Comparison of ENCODE assay signal across 8 cellular contexts in the genomic region with DNA sequence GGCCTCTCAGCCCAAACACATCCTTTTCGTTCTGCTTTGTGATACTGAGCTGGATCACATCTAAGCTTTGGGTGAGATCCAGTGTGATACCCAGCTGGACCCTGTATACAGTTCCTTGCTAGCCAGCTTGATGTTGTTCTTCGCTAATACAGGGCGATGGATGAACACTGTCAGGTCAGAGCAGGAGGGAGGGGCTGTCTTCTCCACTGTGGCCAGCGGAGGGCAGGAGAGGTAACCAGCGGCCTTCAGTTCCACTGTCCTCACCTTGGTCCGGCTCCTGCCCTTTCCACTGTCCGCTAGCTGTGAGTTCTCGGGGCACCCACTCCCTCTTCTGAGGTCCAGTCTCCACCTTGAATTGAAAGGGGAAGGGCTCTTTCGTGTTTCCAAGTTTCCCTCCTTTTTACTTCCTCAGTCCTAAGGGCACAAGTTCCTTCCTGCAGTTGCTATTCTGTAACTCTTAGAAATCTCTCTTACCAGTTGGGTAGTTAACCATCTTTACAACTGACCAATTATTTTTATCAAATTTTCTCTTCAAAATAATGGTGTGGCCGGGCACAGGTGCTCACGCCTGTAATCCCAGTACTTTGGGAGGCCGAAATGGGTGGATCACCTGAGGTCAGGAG. TPM values are rescaled to one million over a fixed set of nuclear protein-coding genes. Genes with fewer than 3 reads are reported as not detected.
DNase-seq lines count a peak whose midpoint lies in the region; ATAC-seq, FAIRE-seq and TF ChIP-seq lines count a peak whose summit lies in the region.

No MANE protein-coding gene starts in this region.

- H3K9me1 ChIP-seq in keratinocyte (ENCODE audit: control insufficient read depth, extremely low read depth, insufficient read depth, low read length): no peaks in the 10 kb centered on the region

- no peak overlapping the region for H3K4me3 ChIP-seq in keratinocyte (ENCODE audit: control insufficient read depth in 2 of 3, extremely low read depth in 1 of 3, insufficient read depth in 2 of 3, low read depth in 1 of 3, low read length in 3 of 3)

- peaks cover 36% of the 10 kb centered on the region for H3K79me2 ChIP-seq in keratinocyte (ENCODE audit: control insufficient read depth, insufficient read depth, low read length)

- no peaks in the 10 kb centered on the region for H4K20me1 ChIP-seq in keratinocyte (ENCODE audit: control insufficient read depth, extremely low read depth, insufficient read depth, low read length)

- H3K27me3 ChIP-seq in keratinocyte (ENCODE audit: control insufficient read depth, extremely low read depth, insufficient read depth, low read length): no peaks in the 10 kb centered on the region

- dilution Hi-C loops in keratinocyte (cut with MboI; ENCODE audit: extremely low pct_ligation_motif_present, low sequenced_read_pairs): no loop called here

- no peak for FAIRE-seq in keratinocyte (lab: Jason Lieb, UNC)
- no peak for FAIRE-seq in urothelium cell line (lab: Jason Lieb, UNC)

- H3K9me3 ChIP-seq in keratinocyte (ENCODE audit: control insufficient read depth, low read depth, low read length): no peaks in the 10 kb centered on the region

- peaks cover 32% of the 10 kb centered on the region for H3K4me1 ChIP-seq in keratinocyte (ENCODE audit: control insufficient read depth, extremely low read depth, insufficient read depth, low read length)

- peak; percentile 50 for DNase-seq in Right ventricle myocardium superior
- no peak for DNase-seq in cardiac septum (ENCODE audit: low spot score)
- peak; percentile 73 for DNase-seq in OCI-M1 (lab: John Stamatoyannopoulos, UW)
- DNase-seq in activated naive CD4-positive, alpha-beta T cell treated with Interleukin-2 at 50 U/mL for 16 hours: peak; percentile 46
- no peak for DNase-seq in keratinocyte (ENCODE audit: low read depth, low spot score)
- DNase-seq in urothelium cell line (ENCODE audit: low spot score): peak; percentile 37
- no peak for DNase-seq in NCI-H1048 (lab: John Stamatoyannopoulos, UW)

- no peak for ATAC-seq in Right ventricle myocardium superior (ENCODE audit: poor library complexity)
- no peak for ATAC-seq in GM21576 (IDR thresholded peaks at IDR 0.05; ENCODE audit: unreplicated experiment)

- no peak overlapping the region for H3K27ac ChIP-seq in keratinocyte (ENCODE audit: control insufficient read depth, insufficient read depth, low read length)

- H3K36me3 ChIP-seq in keratinocyte (ENCODE audit: control insufficient read depth in 2 of 2, extremely low read depth in 1 of 2, insufficient read depth in 2 of 2, low read length in 2 of 2): peaks cover 4 to 8% of the 10 kb centered on the region in 2 experiments

- intact Hi-C loops in Right ventricle myocardium superior (cut with DNase I): no loop called here
- intact Hi-C loops in cardiac septum (cut with DNase I): loop anchor here (5.0 kb wide), 1 partner anchor 35 kb away; no protein-coding TSS in a partner anchor

- H3K9ac ChIP-seq in keratinocyte (ENCODE audit: control insufficient read depth, extremely low read depth, insufficient read depth, low read length): no peak overlapping the region

- TF ChIP-seq CTCF in keratinocyte (optimal IDR thresholded peaks at IDR 0.05 in 1 of 3, IDR thresholded peaks at IDR 0.05 in 1 of 3, conservative IDR thresholded peaks at IDR 0.05 in 1 of 3; ENCODE audit: extremely low read depth in 1 of 3, insufficient read depth in 2 of 3, low read length in 3 of 3): peak; percentile 67 to 84 (median 78)

- H2AFZ ChIP-seq in keratinocyte (ENCODE audit: control insufficient read depth, low read length): no peak overlapping the region

- no peak overlapping the region for H3K4me2 ChIP-seq in keratinocyte (ENCODE audit: control insufficient read depth, extremely low read depth, insufficient read depth, low read depth, low read length)

RNA-seq across cellular contexts. Expression of a gene that starts 3.0 kb away (rescaled TPM):
- 6.1 TPM for total RNA-seq in Right ventricle myocardium superior
- total RNA-seq in cardiac septum: 7.5 TPM
- polyA plus RNA-seq in keratinocyte: 0.51 to 1.1 TPM (median 0.62 TPM) in 3 replicates
- 1.5 TPM for polyA plus RNA-seq in keratinocyte (2011; ENCODE audit: low read depth)
- 0.77 and 2.4 TPM in 2 replicates for polyA plus RNA-seq in keratinocyte (2011; cell fraction: cytosol; rRNA removed)
- 1.4 and 2.0 TPM in 2 replicates for polyA plus RNA-seq in keratinocyte (2011; cell fraction: nucleus; rRNA removed)
- polyA plus RNA-seq in keratinocyte (2012; ENCODE audit: low replicate concordance): 6.4 and 6.6 TPM in 2 replicates
- polyA minus RNA-seq in keratinocyte: 1.2 to 4.8 TPM (median 1.5 TPM) in 3 replicates
- 7.5 TPM for polyA minus RNA-seq in keratinocyte (2011; cell fraction: cytosol; rRNA and poly(A)+ RNA removed)
- 2.0 and 2.6 TPM in 2 replicates for polyA minus RNA-seq in keratinocyte (2011; cell fraction: nucleus; rRNA and poly(A)+ RNA removed)

RNA-seq across cellular contexts. Expression of a gene that starts 19.5 kb away (rescaled TPM):
- total RNA-seq in Right ventricle myocardium superior: 6.9 TPM
- total RNA-seq in cardiac septum: 6.5 TPM
- polyA plus RNA-seq in keratinocyte: 6.0 to 8.7 TPM (median 8.1 TPM) in 3 replicates
- 5.8 TPM for polyA plus RNA-seq in keratinocyte (2011; ENCODE audit: low read depth)
- polyA plus RNA-seq in keratinocyte (2011; cell fraction: cytosol; rRNA removed): 5.4 and 14.2 TPM in 2 replicates
- polyA plus RNA-seq in keratinocyte (2011; cell fraction: nucleus; rRNA removed): 10.3 and 13.3 TPM in 2 replicates
- 6.9 and 10.2 TPM in 2 replicates for polyA plus RNA-seq in keratinocyte (2012; ENCODE audit: low replicate concordance)
- 2.6 to 4.1 TPM (median 4.0 TPM) in 3 replicates for polyA minus RNA-seq in keratinocyte
- polyA minus RNA-seq in keratinocyte (2011; cell fraction: cytosol; rRNA and poly(A)+ RNA removed): 16.9 TPM
- polyA minus RNA-seq in keratinocyte (2011; cell fraction: nucleus; rRNA and poly(A)+ RNA removed): 6.2 and 8.1 TPM in 2 replicates

RNA-seq across cellular contexts. Expression of a gene that starts 32.8 kb away (rescaled TPM):
- total RNA-seq in Right ventricle myocardium superior (not detected), cardiac septum (not detected)
- polyA plus RNA-seq in keratinocyte: not detected in 3 replicates
- not detected for polyA plus RNA-seq in keratinocyte (2011; ENCODE audit: low read depth)
- polyA plus RNA-seq in keratinocyte (2011; cell fraction: cytosol; rRNA removed): not detected in 2 replicates
- polyA plus RNA-seq in keratinocyte (2011; cell fraction: nucleus; rRNA removed): not detected in 2 replicates
- polyA plus RNA-seq in keratinocyte (2012; ENCODE audit: low replicate concordance): not detected in 2 replicates
- polyA minus RNA-seq in keratinocyte: not detected in 3 replicates
- not detected for polyA minus RNA-seq in keratinocyte (2011; cell fraction: cytosol; rRNA and poly(A)+ RNA removed)
- polyA minus RNA-seq in keratinocyte (2011; cell fraction: nucleus; rRNA and poly(A)+ RNA removed): not detected in 2 replicates

RNA-seq across cellular contexts. Expression of a gene that starts 56.1 kb away (rescaled TPM):
- not detected for total RNA-seq in Right ventricle myocardium superior
- not detected for total RNA-seq in cardiac septum
- 0.51 to 0.89 TPM (median 0.58 TPM) in 3 replicates for polyA plus RNA-seq in keratinocyte
- polyA plus RNA-seq in keratinocyte (2011; ENCODE audit: low read depth): not detected
- polyA plus RNA-seq in keratinocyte (2011; cell fraction: cytosol; rRNA removed): 0.55 and 0.56 TPM in 2 replicates
- 1.1 and 1.2 TPM in 2 replicates for polyA plus RNA-seq in keratinocyte (2011; cell fraction: nucleus; rRNA removed)
- 0.29 TPM in 1 of 2 replicates, not detected in the other for polyA plus RNA-seq in keratinocyte (2012; ENCODE audit: low replicate concordance)
- polyA minus RNA-seq in keratinocyte: 1.0 to 3.6 TPM (median 2.7 TPM) in 3 replicates
- polyA minus RNA-seq in keratinocyte (2011; cell fraction: cytosol; rRNA and poly(A)+ RNA removed): not detected
- 0.93 TPM in 1 of 2 replicates, not detected in the other for polyA minus RNA-seq in keratinocyte (2011; cell fraction: nucleus; rRNA and poly(A)+ RNA removed)

Comparison
In these comparisons a context has a peak if more than half of its experiments do, and no peak if none do; other contexts are left out.
1. DNase-seq: peak in Right ventricle myocardium superior (single experiment), OCI-M1 (single experiment), activated naive CD4-positive, alpha-beta T cell treated with Interleukin-2 at 50 U/mL for 16 hours (single experiment) and urothelium cell line (single experiment); none in cardiac septum (single experiment), keratinocyte (single experiment) and NCI-H1048 (single experiment).